Comparison of ENCODE assay signal across 27 cellular contexts in genomic region chr14:29783556-29783955, GRCh38.
"Had no signal": no experiment of that assay in that cellular context is flagged by ENCODE, and none has a peak within 500 bp of the region (broad histone marks: within the 10 kb centered on the region; RNA-seq: fewer than 3 reads in every experiment).

No MANE protein-coding gene starts in this region.

- H3K4me3 ChIP-seq: coronary artery, dorsolateral prefrontal cortex, esophagus squamous epithelium, gastrocnemius medialis, heart right ventricle, left lung, lower lobe of right lung had no signal

- FAIRE-seq: colon, endometrium, islet of Langerhans, keratinocyte had no signal

- H3K27ac Mint-ChIP-seq: naive thymus-derived CD4-positive, alpha-beta T cell had no signal

- H3K27me3 Mint-ChIP-seq: naive thymus-derived CD4-positive, alpha-beta T cell had no signal

- ATAC-seq: esophagus mucosa; gastrocnemius medialis; heart right ventricle; left cardiac atrium; left lung; left ventricle myocardium superior; lower lobe of right lung; naive thymus-derived CD4-positive, alpha-beta T cell had no signal

- H3K4me3 Mint-ChIP-seq: naive thymus-derived CD4-positive, alpha-beta T cell had no signal

- H3K9me3 ChIP-seq: esophagus squamous epithelium, gastrocnemius medialis, lower lobe of right lung had no signal

- H3K4me1 ChIP-seq: esophagus squamous epithelium, gastrocnemius medialis, heart right ventricle, left lung, lower lobe of right lung had no signal

- H3K36me3 Mint-ChIP-seq: naive thymus-derived CD4-positive, alpha-beta T cell had no signal

- H3K4me1 Mint-ChIP-seq: naive thymus-derived CD4-positive, alpha-beta T cell had no signal

- H3K36me3 ChIP-seq: esophagus squamous epithelium, gastrocnemius medialis, heart right ventricle, left lung, lower lobe of right lung had no signal

- DNase-seq: dermis blood vessel endothelial cell; dorsolateral prefrontal cortex; effector CD4-positive, alpha-beta T cell; effector memory CD4-positive, alpha-beta T cell; erythroblast; esophagus squamous epithelium; foreskin fibroblast; foreskin melanocyte; gastrocnemius medialis; glutamatergic neuron; head of caudate nucleus; heart right ventricle; hippocampal formation; left cardiac atrium; left lung; left ventricle myocardium superior; lower lobe of right lung; mesenchymal stem cell; midbrain; naive thymus-derived CD4-positive, alpha-beta T cell had no signal

- H3K27ac ChIP-seq: coronary artery, dorsolateral prefrontal cortex, epithelial cell of prostate, esophagus squamous epithelium, gastrocnemius medialis, heart right ventricle, left lung, lower lobe of right lung had no signal

- H3K27me3 ChIP-seq: dorsolateral prefrontal cortex, esophagus squamous epithelium, gastrocnemius medialis, heart right ventricle, left lung had no signal
